In genomic region chr4:189050643-189051290, GRCh38 we compare ENCODE assay signal across 8 cellular contexts.
A peak's percentile ranks its signal among the peaks of the same experiment; 100 is the strongest.
DNase-seq lines count a peak whose midpoint lies in the region; FAIRE-seq and TF ChIP-seq lines count a peak whose summit lies in the region.
"Not testable (repeated sequence)": the region's sequence is repeated elsewhere in the genome, so short reads cannot be mapped to it uniquely, and the experiment has no call there.

No MANE protein-coding gene starts in this region.

- DNase-seq in BE2C; HAP-1 (ENCODE audit: low spot score in 2 of 2); foreskin fibroblast: not testable (repeated sequence)
- DNase-seq in NCI-H1092 treated with DMSO at 0.1 percent for 48 hours (lab: John Stamatoyannopoulos, UW) (peak; percentile 46), PC-9 (peak in 1 of 2 experiments; percentile 38), mammary epithelial cell (peak; percentile 52), small intestine (peak; percentile 67)

- H3K36me3 ChIP-seq in BE2C; HAP-1 (replicated peaks); PC-9 (ENCODE audit: low read depth); mammary epithelial cell (ENCODE audit: insufficient read depth, low read length); mucosa of stomach (ENCODE audit: control insufficient read depth, insufficient read depth, low read length); small intestine (ENCODE audit: control insufficient read depth in 2 of 2, insufficient read depth in 2 of 2, low read length in 2 of 2): not testable (repeated sequence)

- POLR2A ChIA-PET in PC-9 (lab: Charles Lee; ENCODE audit: unreplicated experiment), result not testable (repeated sequence)

- H3K4me1 ChIP-seq in BE2C; PC-9 (replicated peaks; ENCODE audit: insufficient read depth); mammary epithelial cell (ENCODE audit: insufficient read depth, low read length); mucosa of stomach (ENCODE audit: control insufficient read depth, insufficient read depth, low read length); small intestine (ENCODE audit: control insufficient read depth in 2 of 2, insufficient read depth in 1 of 2, low read depth in 1 of 2, low read length in 1 of 2): not testable (repeated sequence)
- peaks cover 53% of the 10 kb centered on the region for H3K4me1 ChIP-seq in HAP-1

- H3K27ac ChIP-seq in PC-9; mammary epithelial cell (ENCODE audit: insufficient read depth, low read depth, low read length); small intestine (ENCODE audit: low read depth in 1 of 2, low read length in 1 of 2): not testable (repeated sequence)

- TF ChIP-seq CTCF in BE2C (IDR thresholded peaks at IDR 0.05; ENCODE audit: low read depth, low read length); PC-9 (conservative IDR thresholded peaks at IDR 0.05); mammary epithelial cell (conservative IDR thresholded peaks at IDR 0.05 in 1 of 2, IDR thresholded peaks at IDR 0.05 in 1 of 2; ENCODE audit: extremely low read depth in 1 of 2, insufficient read depth in 1 of 2, low read depth in 1 of 2, low read length in 2 of 2); foreskin fibroblast (IDR thresholded peaks at IDR 0.05; ENCODE audit: low read depth, low read length): not testable (repeated sequence)

- dilution Hi-C loops in mammary epithelial cell (cut with HindIII; ENCODE audit: low sequenced_read_pairs), result not testable (repeated sequence)

- H2AFZ ChIP-seq in PC-9, result not testable (repeated sequence)
- H2AFZ ChIP-seq in mammary epithelial cell (ENCODE audit: low read depth, low read length), result peak overlapping the region; percentile 39

- H3K79me2 ChIP-seq in PC-9 (ENCODE audit: low read depth); mammary epithelial cell (ENCODE audit: insufficient read depth, low read length): not testable (repeated sequence)

- H3K9me2 ChIP-seq in PC-9 (ENCODE audit: insufficient read depth), result not testable (repeated sequence)

- H3K27me3 ChIP-seq in BE2C; HAP-1 (ENCODE audit: low read depth); mammary epithelial cell (ENCODE audit: insufficient read depth, low read length); mucosa of stomach (ENCODE audit: control insufficient read depth, insufficient read depth, low read length); small intestine (ENCODE audit: control insufficient read depth in 2 of 2, insufficient read depth in 2 of 2, low read length in 2 of 2): not testable (repeated sequence)
- H3K27me3 ChIP-seq in PC-9 (ENCODE audit: insufficient read depth, low read depth), result peaks cover 36% of the 10 kb centered on the region

- not testable (repeated sequence) for BruUV-seq in PC-9 (replicated peaks; lab: Mats Ljungman, UMichigan); mammary epithelial cell (replicated peaks; lab: Mats Ljungman, UMichigan)

- H3K4me2 ChIP-seq in PC-9 (peak overlapping the region; percentile 45), mammary epithelial cell (ENCODE audit: insufficient read depth, low read depth, low read length) (peak overlapping the region; percentile 77)

- not testable (repeated sequence) for H4K20me1 ChIP-seq in PC-9 (ENCODE audit: insufficient read depth); mammary epithelial cell (ENCODE audit: insufficient read depth, low read length)

- WGBS in mammary epithelial cell (ENCODE audit: low coverage, missing lambda C conversion rate), result 6% methylated on average over 17 of the region's 21 CpGs
- WGBS in small intestine, 3 donors, result 15 to 54% (median 35%) methylated on average over 20 to 21 of the region's 21 CpGs

- not testable (repeated sequence) for FAIRE-seq in small intestine (lab: Jason Lieb, UNC)

- peak overlapping the region; percentile 69 for H3K4me3 ChIP-seq in BE2C (ENCODE audit: low read depth, low read length)
- H3K4me3 ChIP-seq in HAP-1, result peak overlapping the region; percentile 15
- peak overlapping the region; percentile 29; the same call in 1 of the 2 replicates for H3K4me3 ChIP-seq in PC-9
- peak overlapping the region in 2 of 3 experiments; percentile 21 to 26 for H3K4me3 ChIP-seq in mammary epithelial cell (replicated peaks in 1 of 3; ENCODE audit: insufficient read depth in 1 of 3, low read depth in 2 of 3, low read length in 3 of 3)
- peak overlapping the region; percentile 38 to 59 for H3K4me3 ChIP-seq in foreskin fibroblast (ENCODE audit: low read depth in 1 of 2, low read length in 2 of 2)
- H3K4me3 ChIP-seq in mucosa of stomach (ENCODE audit: low read length), result peak overlapping the region; percentile 45
- peak overlapping the region in 1 of 2 donors; percentile 35 for H3K4me3 ChIP-seq in small intestine (ENCODE audit: low read depth in 1 of 2, low read length in 2 of 2)

- not testable (repeated sequence) for H3K9ac ChIP-seq in mammary epithelial cell (ENCODE audit: insufficient read depth, low read length); mucosa of stomach (ENCODE audit: low read length)

- CTCF ChIA-PET in PC-9 (lab: Charles Lee); mammary epithelial cell (lab: Charles Lee; ENCODE audit: low non-redundant PET): not testable (repeated sequence)

- not testable (repeated sequence) for H3F3A ChIP-seq in PC-9 (ENCODE audit: insufficient read depth, low read depth)

- intact Hi-C loops in PC-9 (cut with micrococcal nuclease; ENCODE audit: unreplicated experiment); mammary epithelial cell (cut with micrococcal nuclease): not testable (repeated sequence)

- in situ Hi-C loops in HAP-1 (cut with MboI; ENCODE audit: low sequenced_read_pairs); mammary epithelial cell (cut with MboI; ENCODE audit: low sequenced_read_pairs in 2 of 2): not testable (repeated sequence)

- not testable (repeated sequence) for H3K9me3 ChIP-seq in BE2C; HAP-1; PC-9 (ENCODE audit: insufficient read depth, low read depth); mammary epithelial cell (replicated peaks; ENCODE audit: insufficient read depth, low read length); mucosa of stomach (ENCODE audit: control insufficient read depth, low read length); small intestine (ENCODE audit: control insufficient read depth, low read depth)
